16 cellular contexts compared by ENCODE assay signal in genomic region chr12:32261638-32262037, GRCh38.
DNase-seq lines count a peak whose midpoint lies in the region; ATAC-seq, FAIRE-seq and TF ChIP-seq lines count a peak whose summit lies in the region.
"Had no signal": no experiment of that assay in that cellular context is flagged by ENCODE, and none has a peak within 500 bp of the region (broad histone marks: within the 10 kb centered on the region; RNA-seq: fewer than 3 reads in every experiment).

No MANE protein-coding gene starts in this region.

- H3K4me3 Mint-ChIP-seq in chondrocyte (ENCODE audit: unreplicated experiment) (no peak overlapping the region), type B pancreatic cell (no peak overlapping the region)
- H3K4me3 Mint-ChIP-seq: CD4-positive, CD25-positive, alpha-beta regulatory T cell; immature natural killer cell; natural killer cell treated with Interleukin-12 subunit alpha and Interleukin-12 subunit beta and Interleukin-15 and Interleukin-18, amount 100 ng/mL, for 72 hours had no signal

- H3K27me3 ChIP-seq in HepG2 (ENCODE audit: control insufficient read depth in 1 of 2, insufficient read depth in 2 of 2, low read length in 2 of 2) (no peaks in the 10 kb centered on the region), right lobe of liver (no peaks in the 10 kb centered on the region), HAP-1 (ENCODE audit: low read depth) (no peaks in the 10 kb centered on the region)
- H3K27me3 ChIP-seq: body of pancreas had no signal

- H3K36me3 Mint-ChIP-seq in chondrocyte (ENCODE audit: low read depth) (no peaks in the 10 kb centered on the region), type B pancreatic cell (peaks cover 35% of the 10 kb centered on the region)
- H3K36me3 Mint-ChIP-seq: natural killer cell treated with Interleukin-12 subunit alpha and Interleukin-12 subunit beta and Interleukin-15 and Interleukin-18, amount 100 ng/mL, for 72 hours had no signal

- peak; percentile 8 for DNase-seq in HepG2 (ENCODE audit: low spot score)
- no peak for DNase-seq in right lobe of liver
- peak; percentile 77 for DNase-seq in NAMALWA (ENCODE audit: low spot score)
- DNase-seq in chondrocyte (ENCODE audit: low spot score), result no peak
- no peak for DNase-seq in type B pancreatic cell (ENCODE audit: extremely low spot score, unreplicated experiment)
- no peak for DNase-seq in HAP-1 (ENCODE audit: low spot score in 2 of 2)
- DNase-seq: activated CD8-positive, alpha-beta memory T cell treated with anti-CD3 and anti-CD28 coated beads, Interleukin-2, amount 50 U/mL, for 4 hours; body of pancreas; immature natural killer cell; KG1; NCI-H2227 treated with DMSO at 0.1 percent for 48 hours; stimulated activated CD4-positive, alpha-beta T cell treated with anti-CD3 and anti-CD28 coated beads, Interleukin-12 subunit alpha, Interleukin-12 subunit beta, amount 100 ng/mL, for 4 hours had no signal

- H3K27ac Mint-ChIP-seq in chondrocyte (ENCODE audit: unreplicated experiment) (no peak overlapping the region), type B pancreatic cell (no peak overlapping the region)
- H3K27ac Mint-ChIP-seq: CD4-positive, CD25-positive, alpha-beta regulatory T cell; immature natural killer cell; natural killer cell treated with Interleukin-12 subunit alpha and Interleukin-12 subunit beta and Interleukin-15 and Interleukin-18, amount 100 ng/mL, for 72 hours had no signal

- no peaks in the 10 kb centered on the region for H3K9me3 ChIP-seq in HepG2 (ENCODE audit: low read length)
- no peaks in the 10 kb centered on the region for H3K9me3 ChIP-seq in right lobe of liver
- no peaks in the 10 kb centered on the region; the same call in 1 of the 2 replicates for H3K9me3 ChIP-seq in HAP-1
- H3K9me3 ChIP-seq: body of pancreas had no signal

- no peak for FAIRE-seq in HepG2 (lab: Jason Lieb, UNC)

- H3K36me3 ChIP-seq in HepG2 (replicated peaks in 1 of 2; ENCODE audit: control insufficient read depth in 1 of 2, insufficient read depth in 2 of 2, low read length in 2 of 2) (no peaks in the 10 kb centered on the region), right lobe of liver (no peaks in the 10 kb centered on the region), HAP-1 (replicated peaks) (peaks cover 5% of the 10 kb centered on the region)

- H3K4me1 Mint-ChIP-seq in chondrocyte (ENCODE audit: low read depth), result peaks cover 6% of the 10 kb centered on the region
- peaks cover 10% of the 10 kb centered on the region for H3K4me1 Mint-ChIP-seq in type B pancreatic cell (ENCODE audit: unreplicated experiment)

- peak; percentile 26; the same call in 1 of the 2 replicates for TF ChIP-seq CTCF in HepG2 (CRISPR knock-in tag; IDR thresholded peaks at IDR 0.05)
- no peak for TF ChIP-seq CTCF in right lobe of liver (IDR thresholded peaks at IDR 0.05)
- peak; percentile 8 for TF ChIP-seq CTCF in chondrocyte (IDR thresholded peaks at IDR 0.05)
- TF ChIP-seq CTCF in type B pancreatic cell (conservative IDR thresholded peaks at IDR 0.05), result peak; percentile 37

- H3K4me1 ChIP-seq in HepG2 (ENCODE audit: insufficient read depth, low read length) (no peaks in the 10 kb centered on the region), right lobe of liver (no peaks in the 10 kb centered on the region), HAP-1 (peaks cover 21% of the 10 kb centered on the region)
- H3K4me1 ChIP-seq: body of pancreas had no signal

- H3K79me2 ChIP-seq in HepG2 (ENCODE audit: insufficient read depth, low read length), result no peaks in the 10 kb centered on the region

- H3K4me3 ChIP-seq in HepG2 (replicated peaks in 1 of 3; ENCODE audit: insufficient read depth in 1 of 3, low read depth in 2 of 3, low read length in 3 of 3), result no peak overlapping the region
- H3K4me3 ChIP-seq in right lobe of liver, result no peak overlapping the region
- H3K4me3 ChIP-seq in HAP-1, result no peak overlapping the region
- H3K4me3 ChIP-seq: body of pancreas had no signal

- H3K9me3 Mint-ChIP-seq in chondrocyte (ENCODE audit: low read depth) (peaks cover 4% of the 10 kb centered on the region), type B pancreatic cell (peaks cover 4% of the 10 kb centered on the region)
- H3K9me3 Mint-ChIP-seq: natural killer cell treated with Interleukin-12 subunit alpha and Interleukin-12 subunit beta and Interleukin-15 and Interleukin-18, amount 100 ng/mL, for 72 hours had no signal

- no peak for TF ChIP-seq EP300 in HepG2 (IDR thresholded peaks at IDR 0.05; ENCODE audit: low read depth in 2 of 2, low read length in 2 of 2)
- TF ChIP-seq EP300 in HepG2 (CRISPR knock-in tag; IDR thresholded peaks at IDR 0.05; ENCODE audit: borderline replicate concordance), result no peak

- in situ Hi-C loops in HepG2 (cut with HindIII; ENCODE audit: extremely low pct_ligation_motif_present, low pct_unique_long_range_greater_than_20kb) (no loop called here), HAP-1 (cut with MboI; ENCODE audit: low sequenced_read_pairs) (no loop called here)

- no peak overlapping the region for H2AFZ ChIP-seq in HepG2 (ENCODE audit: low read length)

- BruUV-seq in HepG2 (replicated peaks; lab: Mats Ljungman, UMichigan), result no TSS peak

- POLR2A ChIA-PET in HepG2 (lab: Yijun Ruan, JAX), result no interaction called here

- no peaks in the 10 kb centered on the region for H4K20me1 ChIP-seq in HepG2 (ENCODE audit: insufficient read depth, low read length)

- H3K27me3 Mint-ChIP-seq in chondrocyte (ENCODE audit: low read depth) (no peaks in the 10 kb centered on the region), type B pancreatic cell (no peaks in the 10 kb centered on the region)
- H3K27me3 Mint-ChIP-seq: CD4-positive, CD25-positive, alpha-beta regulatory T cell; natural killer cell treated with Interleukin-12 subunit alpha and Interleukin-12 subunit beta and Interleukin-15 and Interleukin-18, amount 100 ng/mL, for 72 hours had no signal

- intact Hi-C loops in HepG2 (cut with micrococcal nuclease; ENCODE audit: unreplicated experiment), result no loop called here
- intact Hi-C loops in right lobe of liver (cut with DNase I), result no loop called here

- no peak for TF ChIP-seq RAD21 in HepG2 (CRISPR knock-in tag; IDR thresholded peaks at IDR 0.05)

- no peak overlapping the region for H3K9ac ChIP-seq in HepG2 (ENCODE audit: insufficient read depth, low read depth, low read length)

- CTCF ChIA-PET in HepG2 (lab: Yijun Ruan, JAX; ENCODE audit: low intra/inter-chr PET ratio, low total read pairs), result interaction anchor here (1.0 kb wide), 1 partner anchor 50 kb away, joined by 3 read pairs; no protein-coding TSS in a partner anchor

- ATAC-seq in HepG2 (no peak; the same call in 2 of the 3 replicates), right lobe of liver (no peak), HG03439 (IDR thresholded peaks at IDR 0.05; ENCODE audit: unreplicated experiment) (no peak), GM21786 (IDR thresholded peaks at IDR 0.05; ENCODE audit: unreplicated experiment) (no peak)
- ATAC-seq: body of pancreas; natural killer cell treated with Interleukin-12 subunit alpha and Interleukin-12 subunit beta and Interleukin-15 and Interleukin-18, amount 100 ng/mL, for 72 hours had no signal

- TF ChIP-seq POLR2A in HepG2 (IDR thresholded peaks at IDR 0.05; ENCODE audit: insufficient read depth in 1 of 2, low read depth in 2 of 2, low read length in 2 of 2) (no peak), right lobe of liver (IDR thresholded peaks at IDR 0.05) (no peak)

- H3K4me2 ChIP-seq in HepG2 (ENCODE audit: low read depth, low read length), result no peak overlapping the region

- whole genome bisulfite sequencing in HepG2 (ENCODE audit: low lambda C conversion rate), result 95% methylated on average over 1 of the region's 1 CpG
- WGBS in right lobe of liver (ENCODE audit: insufficient coverage, low coverage, low lambda C conversion rate, missing lambda C conversion rate), result 89% methylated on average over 1 of the region's 1 CpG

- no peak overlapping the region for H3K27ac ChIP-seq in HepG2 (ENCODE audit: extremely low read length, insufficient read depth, low read length)
- no peak overlapping the region for H3K27ac ChIP-seq in right lobe of liver
- H3K27ac ChIP-seq: body of pancreas had no signal

TF ChIP-seq in HepG2, 621 proteins besides CTCF, POLR2A, EP300 and RAD21:
- TF ChIP-seq DNMT1 (CRISPR knock-in tag; IDR thresholded peaks at IDR 0.05), result no peak
- TF ChIP-seq STAG1 (CRISPR knock-in tag; IDR thresholded peaks at IDR 0.05), result peak; percentile 31; the same call in 1 of the 2 replicates

Comparison
In these comparisons a context has a peak if more than half of its experiments do, and no peak if none do; other contexts are left out.
1. DNase-seq: peak in HepG2 (single experiment) and NAMALWA (single experiment); none in right lobe of liver (0 of 3), chondrocyte (single experiment), type B pancreatic cell (single experiment) and HAP-1 (0 of 2).
2. CTCF ChIP-seq: peak in HepG2 (single experiment), chondrocyte (single experiment) and type B pancreatic cell (single experiment); none in right lobe of liver (0 of 4).